19 cellular contexts compared by ENCODE assay signal in genomic region chr22:29070490-29070889, GRCh38. TPM values are rescaled to one million over a fixed set of nuclear protein-coding genes. Genes with fewer than 3 reads are reported as not detected.
DNase-seq lines count a peak whose midpoint lies in the region; ATAC-seq, FAIRE-seq and TF ChIP-seq lines count a peak whose summit lies in the region.
"Had no signal": no experiment of that assay in that cellular context is flagged by ENCODE, and none has a peak within 500 bp of the region (broad histone marks: within the 10 kb centered on the region; RNA-seq: fewer than 3 reads in every experiment).

No MANE protein-coding gene starts in this region.

- no TSS peak for BruUV-seq in PC-3 (replicated peaks; lab: Mats Ljungman, UMichigan)

- peak overlapping the region; percentile 23; the same call in 1 of the 2 replicates for H4K8ac ChIP-seq in H1 (ENCODE audit: extremely low read depth, insufficient read depth, low read length)

- H3F3A ChIP-seq in PC-3 (ENCODE audit: low read length, unreplicated experiment) (no peaks in the 10 kb centered on the region), neural progenitor cell (ENCODE audit: low read depth) (peaks cover 29% of the 10 kb centered on the region)

- no peak for FAIRE-seq in H1 (lab: Jason Lieb, UNC)
- FAIRE-seq: endometrium had no signal

- no peaks in the 10 kb centered on the region for H4K20me1 ChIP-seq in PC-3 (ENCODE audit: low read length)
- H4K20me1 ChIP-seq in H1 (replicated peaks in 1 of 2; ENCODE audit: control insufficient read depth in 1 of 2, insufficient read depth in 2 of 2, low read length in 2 of 2) = peaks cover 3 to 7% of the 10 kb centered on the region in 2 experiments
- H4K20me1 ChIP-seq in neural progenitor cell (ENCODE audit: low read depth) = peaks cover 17% of the 10 kb centered on the region

- no peak overlapping the region for H3K27ac ChIP-seq in PC-3 (ENCODE audit: low read length)
- no peak overlapping the region for H3K27ac ChIP-seq in H1 (ENCODE audit: low read depth, low read length)
- H3K27ac ChIP-seq in neural progenitor cell = no peak overlapping the region
- H3K27ac ChIP-seq: 22Rv1; BLaER1 treated with 17β-estradiol and CSF1 and Interleukin-3, amounts not matched to agents 10 nM and 100 nM; GM23248; sigmoid colon had no signal

- no peak overlapping the region for H3K27ac Mint-ChIP-seq in neural progenitor cell
- H3K27ac Mint-ChIP-seq: activated CD8-positive, alpha-beta memory T cell treated with anti-CD3 and anti-CD28 coated beads, Interleukin-2, amount 10 ng/mL, durations not matched to agents 7 days and 5 days had no signal

- ATAC-seq in PC-3 = no peak
- no peak for ATAC-seq in HG03378 (IDR thresholded peaks at IDR 0.05; ENCODE audit: unreplicated experiment)
- ATAC-seq in GM21619 (IDR thresholded peaks at IDR 0.05; ENCODE audit: unreplicated experiment) = no peak
- ATAC-seq: activated CD8-positive, alpha-beta memory T cell treated with anti-CD3 and anti-CD28 coated beads, Interleukin-2, amount 10 ng/mL, durations not matched to agents 7 days and 5 days had no signal

- H4K91ac ChIP-seq in H1 (replicated peaks; ENCODE audit: insufficient read length, low read length) = no peak overlapping the region

- H3K14ac ChIP-seq in H1 (ENCODE audit: insufficient read length) = no peak overlapping the region

- POLR2A ChIA-PET in PC-3 (lab: Charles Lee; ENCODE audit: unreplicated experiment) (no interaction called here), H1 (lab: Charles Lee; ENCODE audit: partially characterized antibody) (interaction anchor here (1.3 to 2.6 kb wide), 3 partner anchors 13 to 17 kb away, joined by 3 to 12 read pairs (median 4); no protein-coding TSS in a partner anchor)

- H3K9me3 Mint-ChIP-seq in neural progenitor cell = no peaks in the 10 kb centered on the region

- H3K4me1 Mint-ChIP-seq in neural progenitor cell = peaks cover 44% of the 10 kb centered on the region

- H2AK5ac ChIP-seq in H1 (ENCODE audit: low read depth, low read length) = peak overlapping the region; percentile 56; the same call in 1 of the 2 replicates

- no peak overlapping the region for H3K23ac ChIP-seq in H1 (ENCODE audit: insufficient read length)

- H3K9me3 ChIP-seq in PC-3 (ENCODE audit: low read length) (no peaks in the 10 kb centered on the region), H1 (ENCODE audit: insufficient read depth in 2 of 2, low read depth in 1 of 2, low read length in 1 of 2) (no peaks in the 10 kb centered on the region), neural progenitor cell (ENCODE audit: low read depth) (no peaks in the 10 kb centered on the region)
- H3K9me3 ChIP-seq: BLaER1 treated with 17β-estradiol and CSF1 and Interleukin-3, amounts not matched to agents 10 nM and 100 nM; sigmoid colon; transverse colon had no signal

- no peak overlapping the region for H2BK20ac ChIP-seq in H1 (ENCODE audit: low read length)

- no peaks in the 10 kb centered on the region for H3K79me1 ChIP-seq in H1 (ENCODE audit: low read depth, low read length)

- H3K4me2 ChIP-seq in PC-3 (ENCODE audit: low read length) (no peak overlapping the region), H1 (ENCODE audit: insufficient read depth in 1 of 2, low read depth in 2 of 2, low read length in 2 of 2) (peak overlapping the region in 1 of 2 experiments; percentile 52; a peak in 1 of 4 replicates), neural progenitor cell (no peak overlapping the region)

- H3K4me1 ChIP-seq in PC-3 (ENCODE audit: insufficient read depth, low read length) (peaks cover 10% of the 10 kb centered on the region; the same call in 1 of the 2 replicates), H1 (replicated peaks in 1 of 4; ENCODE audit: control insufficient read depth in 3 of 4, insufficient read depth in 4 of 4, low read length in 3 of 4) (peaks cover 3 to 9% (median 7%) of the 10 kb centered on the region in 4 experiments), neural progenitor cell (no peaks in the 10 kb centered on the region)

- TF ChIP-seq CTCF in PC-3 (conservative IDR thresholded peaks at IDR 0.05; ENCODE audit: low read depth, low read length) (no peak), H1 (IDR thresholded peaks at IDR 0.05; ENCODE audit: control extremely low read depth in 1 of 3, insufficient read depth in 1 of 3, low read depth in 1 of 3, low read length in 3 of 3) (no peak), neural progenitor cell (IDR thresholded peaks at IDR 0.05) (no peak)

- H3K9ac ChIP-seq in PC-3 (ENCODE audit: low read length) (no peak overlapping the region), H1 (replicated peaks in 1 of 4; ENCODE audit: extremely low read depth in 1 of 4, low read depth in 3 of 4, low read length in 3 of 4) (no peak overlapping the region), neural progenitor cell (no peak overlapping the region)

- no peak overlapping the region; the same call in 1 of the 2 replicates for H3K18ac ChIP-seq in H1 (ENCODE audit: extremely low read depth, low read length)

- peaks cover 16% of the 10 kb centered on the region for H3K23me2 ChIP-seq in H1 (ENCODE audit: low read depth, low read length)

- H3K9me2 ChIP-seq in PC-3 (replicated peaks; ENCODE audit: low read length) = no peaks in the 10 kb centered on the region

- no peak for TF ChIP-seq RAD21 in H1 (IDR thresholded peaks at IDR 0.05 in 1 of 2, conservative IDR thresholded peaks at IDR 0.05 in 1 of 2; ENCODE audit: low read depth in 2 of 2, low read length in 2 of 2)

- 0 out of 2 replicates have a peak overlapping the region, but pooled peaks have one; percentile 71 for H2AFZ ChIP-seq in PC-3 (ENCODE audit: low read length)
- no peak overlapping the region for H2AFZ ChIP-seq in H1 (ENCODE audit: low read length)
- no peak overlapping the region for H2AFZ ChIP-seq in neural progenitor cell (replicated peaks)

- no peak for TF ChIP-seq EP300 in H1 (IDR thresholded peaks at IDR 0.05; ENCODE audit: borderline replicate concordance in 1 of 2, low read depth in 2 of 2, low read length in 2 of 2)

- H3K27me3 Mint-ChIP-seq in neural progenitor cell (ENCODE audit: insufficient read depth, low read depth) = peaks cover 14% of the 10 kb centered on the region

- H3K79me2 ChIP-seq in PC-3 (ENCODE audit: low read length) (no peaks in the 10 kb centered on the region), H1 (ENCODE audit: control insufficient read depth in 1 of 2, insufficient read depth in 2 of 2, low read length in 2 of 2) (no peaks in the 10 kb centered on the region), neural progenitor cell (ENCODE audit: low read depth) (no peaks in the 10 kb centered on the region)

- H3K36me3 ChIP-seq in PC-3 (ENCODE audit: low read depth, low read length) (no peaks in the 10 kb centered on the region), H1 (ENCODE audit: control insufficient read depth in 2 of 4, insufficient read depth in 4 of 4, low read length in 3 of 4) (no peaks in the 10 kb centered on the region), neural progenitor cell (no peaks in the 10 kb centered on the region)
- H3K36me3 ChIP-seq: BLaER1 treated with 17β-estradiol and CSF1 and Interleukin-3, amounts not matched to agents 10 nM and 100 nM; sigmoid colon; transverse colon had no signal

- H2BK120ac ChIP-seq in H1 (replicated peaks; ENCODE audit: low read depth, low read length) = no peak overlapping the region

- no peaks in the 10 kb centered on the region for H3K36me3 Mint-ChIP-seq in neural progenitor cell
- H3K36me3 Mint-ChIP-seq: activated CD8-positive, alpha-beta memory T cell treated with anti-CD3 and anti-CD28 coated beads, Interleukin-2, amount 10 ng/mL, durations not matched to agents 7 days and 5 days had no signal

- peak overlapping the region; percentile 79 for H3K4me3 Mint-ChIP-seq in neural progenitor cell
- H3K4me3 Mint-ChIP-seq: activated CD8-positive, alpha-beta memory T cell treated with anti-CD3 and anti-CD28 coated beads, Interleukin-2, amount 10 ng/mL, durations not matched to agents 7 days and 5 days had no signal

- CTCF ChIA-PET in PC-3 (lab: Charles Lee) (no interaction called here), H1 (lab: Charles Lee; ENCODE audit: partially characterized antibody) (interaction anchor here (1.2 to 1.3 kb wide), 3 partner anchors 12 to 83 kb away, joined by 3 to 5 read pairs (median 3); no protein-coding TSS in a partner anchor)

- no peak overlapping the region for H2BK12ac ChIP-seq in H1 (ENCODE audit: low read depth, low read length)

- 86% methylated on average over 4 of the region's 4 CpGs; no CpG with 5 or more reads in 1 of the 2 experiments for WGBS in H1 (ENCODE audit: extremely low coverage in 1 of 2, insufficient coverage in 1 of 2, insufficient read length in 1 of 2, insufficient replicate concordance in 2 of 2, low coverage in 1 of 2, low lambda C conversion rate in 2 of 2, missing lambda C conversion rate in 1 of 2), 2 experiments

- H3K4ac ChIP-seq in H1 (replicated peaks; ENCODE audit: insufficient read length, low read depth, low read length) = no peak overlapping the region

- intact Hi-C loops in PC-3 (cut with micrococcal nuclease) = loop anchor here (10.0 kb wide), 1 partner anchor 84 kb away; no protein-coding TSS in a partner anchor

- H3K56ac ChIP-seq in H1 (replicated peaks; ENCODE audit: insufficient read length, low read depth, low read length) = no peak overlapping the region

- DNase-seq in DMS53 (lab: John Stamatoyannopoulos, UW) (peak; percentile 2), DMS53 treated with DMSO at 0.1 percent for 48 hours (lab: John Stamatoyannopoulos, UW; ENCODE audit: unreplicated experiment) (no peak), PC-3 (no peak), H1 (ENCODE audit: low read depth in 1 of 2, low spot score in 2 of 2) (no peak), neural progenitor cell (ENCODE audit: low spot score) (no peak), NCI-H510A treated with DMSO at 0.1 percent for 48 hours (lab: John Stamatoyannopoulos, UW) (no peak)
- DNase-seq: activated CD8-positive, alpha-beta memory T cell treated with anti-CD3 and anti-CD28 coated beads, Interleukin-2, amount 10 ng/mL, durations not matched to agents 7 days and 5 days; MM.1S; NCI-H187; NCI-H524; sigmoid colon; stimulated activated CD4-positive, alpha-beta T cell treated with anti-CD3 and anti-CD28 coated beads, Interleukin-4, amount 100 ng/mL, for 24 hours; transverse colon had no signal

- H4K5ac ChIP-seq in H1 (ENCODE audit: insufficient read length, low read depth, low read length) = no peak overlapping the region

- TF ChIP-seq POLR2A in H1 (IDR thresholded peaks at IDR 0.05; ENCODE audit: control extremely low read depth in 1 of 2, low read depth in 2 of 2, low read length in 2 of 2) = no peak

- H3K4me3 ChIP-seq in PC-3 (ENCODE audit: low read length) (no peak overlapping the region), H1 (ENCODE audit: extremely low read depth in 1 of 4, insufficient read depth in 2 of 4, low read depth in 3 of 4, low read length in 4 of 4) (no peak overlapping the region), neural progenitor cell (no peak overlapping the region)

- H3K27me3 ChIP-seq in PC-3 (ENCODE audit: low read length) (no peaks in the 10 kb centered on the region), H1 (replicated peaks in 1 of 4; ENCODE audit: control insufficient read depth in 3 of 4, extremely low read depth in 1 of 4, insufficient read depth in 3 of 4, low read length in 3 of 4) (peaks cover 9 to 51% (median 48%) of the 10 kb centered on the region in 4 experiments), neural progenitor cell (peaks cover 68% of the 10 kb centered on the region)
- H3K27me3 ChIP-seq: sigmoid colon, transverse colon had no signal

- no peak overlapping the region for H2BK15ac ChIP-seq in H1 (ENCODE audit: low read length)

- H2BK5ac ChIP-seq in H1 (ENCODE audit: low read depth, low read length) = no peak overlapping the region

RNA-seq across cellular contexts. Expression of gene KREMEN1, which starts 2.3 kb away (rescaled TPM):
- total RNA-seq in PC-3 (2014; rRNA removed) (2.7 and 4.1 TPM in 2 replicates), neural progenitor cell (ENCODE audit: low replicate concordance) (1.4 and 1.9 TPM in 2 replicates)
- total RNA-seq in H1 (2021; fragmentation: NEBNext Ultra II Directional; extraction: Animal tissue kit (Norgen Biotek cat#: 25700)) = 3.2 TPM in 2 replicates
- polyA plus RNA-seq in H1 (2011; rRNA removed) = 2.1 and 5.9 TPM in 2 replicates
- 2.1 TPM for polyA plus RNA-seq in H1 (2011; cell fraction: cytosol; rRNA removed)
- 3.6 TPM for polyA plus RNA-seq in H1 (2011; cell fraction: nucleus; rRNA removed)
- 1.6 to 2.6 TPM (median 1.9 TPM) in 4 replicates for polyA plus RNA-seq in H1 (2012, experiment 1 of 2)
- 1.8 TPM for polyA plus RNA-seq in H1 (2012, experiment 2 of 2)
- 2.2 TPM for polyA plus RNA-seq in H1 (2013, experiment 1 of 2)
- 2.8 TPM for polyA plus RNA-seq in H1 (2013, experiment 2 of 2)
- 2.0 and 2.5 TPM in 2 replicates for polyA minus RNA-seq in H1 (2011; rRNA and poly(A)+ RNA removed)
- polyA minus RNA-seq in H1 (2011; cell fraction: cytosol; rRNA and poly(A)+ RNA removed) = 2.9 TPM
- polyA minus RNA-seq in H1 (2011; cell fraction: nucleus; rRNA and poly(A)+ RNA removed) = 1.7 TPM

RNA-seq across cellular contexts. Expression of gene C22orf31, which starts 8.9 kb away (rescaled TPM):
- not detected in 2 replicates for total RNA-seq in PC-3 (2014; rRNA removed)
- total RNA-seq in H1 (2021; fragmentation: NEBNext Ultra II Directional; extraction: Animal tissue kit (Norgen Biotek cat#: 25700)) = not detected in 2 replicates
- polyA plus RNA-seq in H1 (2011; rRNA removed) = not detected in 2 replicates
- polyA plus RNA-seq in H1 (2011; cell fraction: cytosol; rRNA removed) = not detected
- not detected for polyA plus RNA-seq in H1 (2011; cell fraction: nucleus; rRNA removed)
- polyA plus RNA-seq in H1 (2012, experiment 1 of 2) = not detected in 4 replicates
- polyA plus RNA-seq in H1 (2012, experiment 2 of 2) = not detected
- polyA plus RNA-seq in H1 (2013, experiment 1 of 2) = not detected
- polyA plus RNA-seq in H1 (2013, experiment 2 of 2) = not detected
- not detected in 2 replicates for polyA minus RNA-seq in H1 (2011; rRNA and poly(A)+ RNA removed)
- polyA minus RNA-seq in H1 (2011; cell fraction: cytosol; rRNA and poly(A)+ RNA removed) = not detected
- not detected for polyA minus RNA-seq in H1 (2011; cell fraction: nucleus; rRNA and poly(A)+ RNA removed)
- total RNA-seq in neural progenitor cell (ENCODE audit: low replicate concordance) = not detected in 2 replicates
- total RNA-seq: activated CD8-positive, alpha-beta memory T cell treated with anti-CD3 and anti-CD28 coated beads, Interleukin-2, amount 10 ng/mL, durations not matched to agents 7 days and 5 days; GM23248; sigmoid colon; transverse colon had no signal
- polyA plus RNA-seq: GM23248 had no signal
